In genomic region chr22:20422965-20423635, GRCh38 we compare ENCODE assay signal across 13 cellular contexts. TPM values are rescaled to one million over a fixed set of nuclear protein-coding genes. Genes with fewer than 3 reads are reported as not detected.
DNase-seq lines count a peak whose midpoint lies in the region; ATAC-seq lines count a peak whose summit lies in the region.
"Had no signal": no experiment of that assay in that cellular context is flagged by ENCODE, and none has a peak within 500 bp of the region (broad histone marks: within the 10 kb centered on the region; RNA-seq: fewer than 3 reads in every experiment).

No MANE protein-coding gene starts in this region.

- peak overlapping the region; percentile 16 for H3K9ac ChIP-seq in neuronal stem cell (ENCODE audit: low read depth, low read length, poor library complexity)

- DNase-seq in activated naive CD8-positive, alpha-beta T cell treated with anti-CD3 and anti-CD28 coated beads, Interleukin-2, amount 50 U/mL, for 24 hours: no peak
- DNase-seq in head of caudate nucleus: peak; percentile 78 to 98 (median 92)
- no peak for DNase-seq in neuronal stem cell (ENCODE audit: low spot score)
- DNase-seq in ACHN: no peak
- DNase-seq in stimulated activated CD4-positive, alpha-beta T cell treated with anti-CD3 and anti-CD28 coated beads, Interleukin-15, amount 100 ng/mL, for 24 hours: no peak
- DNase-seq: GF-D8, naive B cell, SJCRH30 had no signal

- no peak overlapping the region for H2BK120ac ChIP-seq in neuronal stem cell (ENCODE audit: low read depth, low read length)

- H4K8ac ChIP-seq in neuronal stem cell (ENCODE audit: low read depth, low read length): no peak overlapping the region

- peaks cover 0 to 17% (median 0%) of the 10 kb centered on the region in 3 experiments for H3K27me3 ChIP-seq in neuronal stem cell (ENCODE audit: control insufficient read depth in 3 of 3, insufficient read depth in 3 of 3, low read depth in 1 of 3, low read length in 3 of 3)
- H3K27me3 ChIP-seq: ascending aorta, SJCRH30 had no signal

- peak overlapping the region; percentile 9 for H2BK15ac ChIP-seq in neuronal stem cell (ENCODE audit: low read length)

- H3K27ac ChIP-seq in neuronal stem cell (replicated peaks; ENCODE audit: low read length): no peak overlapping the region
- H3K27ac ChIP-seq: A549, SJCRH30 had no signal

- no peaks in the 10 kb centered on the region for H3K9me3 Mint-ChIP-seq in activated naive CD8-positive, alpha-beta T cell (ENCODE audit: low read depth)
- H3K9me3 Mint-ChIP-seq in activated naive CD8-positive, alpha-beta T cell treated with anti-CD3 and anti-CD28 coated beads, Interleukin-2, amount 50 U/mL, for 24 hours: no peaks in the 10 kb centered on the region
- H3K9me3 Mint-ChIP-seq: naive B cell had no signal

- no peak for ATAC-seq in activated naive CD8-positive, alpha-beta T cell treated with anti-CD3 and anti-CD28 coated beads, Interleukin-2, amount 50 U/mL, for 24 hours
- ATAC-seq in esophagus mucosa (no peak), GM21528 (IDR thresholded peaks at IDR 0.05; ENCODE audit: low FRiP score, unreplicated experiment) (no peak)
- ATAC-seq: A549 had no signal

- H3K27ac Mint-ChIP-seq in activated naive CD8-positive, alpha-beta T cell: no peak overlapping the region
- H3K27ac Mint-ChIP-seq in activated naive CD8-positive, alpha-beta T cell treated with anti-CD3 and anti-CD28 coated beads, Interleukin-2, amount 50 U/mL, for 24 hours: no peak overlapping the region

- no peaks in the 10 kb centered on the region for H3K79me1 ChIP-seq in neuronal stem cell (ENCODE audit: low read depth, low read length)

- peaks cover 3% of the 10 kb centered on the region for H3K4me1 Mint-ChIP-seq in activated naive CD8-positive, alpha-beta T cell (ENCODE audit: low read depth)
- peaks cover 3% of the 10 kb centered on the region for H3K4me1 Mint-ChIP-seq in activated naive CD8-positive, alpha-beta T cell treated with anti-CD3 and anti-CD28 coated beads, Interleukin-2, amount 50 U/mL, for 24 hours

- peaks cover 7 to 22% of the 10 kb centered on the region in 2 donors for H3K4me1 ChIP-seq in neuronal stem cell (ENCODE audit: control insufficient read depth in 2 of 2, insufficient read depth in 1 of 2, low read depth in 1 of 2, low read length in 2 of 2)
- H3K4me1 ChIP-seq: A549, SJCRH30 had no signal

- no peak overlapping the region for H3K4me2 ChIP-seq in neuronal stem cell (ENCODE audit: insufficient read depth, low read length, poor library complexity, severe bottlenecking)
- H3K4me2 ChIP-seq: A549 had no signal

- H3K18ac ChIP-seq in neuronal stem cell (ENCODE audit: low read length): peak overlapping the region; percentile 79

- no CpG with 5 or more reads among the region's 15 CpGs for WGBS in neuronal stem cell (ENCODE audit: extremely low coverage in 2 of 2, insufficient read length in 2 of 2, insufficient replicate concordance in 1 of 2), 2 donors

- no peak overlapping the region for H2BK5ac ChIP-seq in neuronal stem cell (ENCODE audit: low read length)

- H2AFZ ChIP-seq in neuronal stem cell (ENCODE audit: low read length): no peak overlapping the region

- intact Hi-C loops in head of caudate nucleus (cut with DNase I): no loop called here

- no peak overlapping the region for H3K4ac ChIP-seq in neuronal stem cell (ENCODE audit: low read length)

- H2AK5ac ChIP-seq in neuronal stem cell (ENCODE audit: low read depth, low read length): peak overlapping the region; percentile 32

- peak overlapping the region; percentile 96 for H3K14ac ChIP-seq in neuronal stem cell (ENCODE audit: low read length)

- peaks cover 2 to 38% of the 10 kb centered on the region in 2 donors for H3K36me3 ChIP-seq in neuronal stem cell (replicated peaks in 1 of 2; ENCODE audit: control insufficient read depth in 2 of 2, insufficient read depth in 2 of 2, low read length in 2 of 2)

- peaks cover 7% of the 10 kb centered on the region for H3K27me3 Mint-ChIP-seq in activated naive CD8-positive, alpha-beta T cell
- peaks cover 20% of the 10 kb centered on the region for H3K27me3 Mint-ChIP-seq in activated naive CD8-positive, alpha-beta T cell treated with anti-CD3 and anti-CD28 coated beads, Interleukin-2, amount 50 U/mL, for 24 hours

- H3K4me3 Mint-ChIP-seq in activated naive CD8-positive, alpha-beta T cell: peak overlapping the region; percentile 73
- H3K4me3 Mint-ChIP-seq in activated naive CD8-positive, alpha-beta T cell treated with anti-CD3 and anti-CD28 coated beads, Interleukin-2, amount 50 U/mL, for 24 hours: no peak overlapping the region

- H3K9me3 ChIP-seq in neuronal stem cell (replicated peaks in 1 of 2; ENCODE audit: control insufficient read depth in 2 of 2, insufficient read depth in 1 of 2, low read depth in 1 of 2, low read length in 2 of 2): peaks cover 0 to 2% of the 10 kb centered on the region in 2 donors
- H3K9me3 ChIP-seq: A549, ascending aorta, SJCRH30 had no signal

- H3K23ac ChIP-seq in neuronal stem cell (ENCODE audit: low read depth, low read length, poor library complexity): peak overlapping the region; percentile 90

- peak overlapping the region; percentile 7 for H2BK12ac ChIP-seq in neuronal stem cell (ENCODE audit: low read length)

- in situ Hi-C loops in ACHN (cut with HindIII; ENCODE audit: low pct_ligation_motif_present, low pct_unique_long_range_greater_than_20kb, low sequenced_read_pairs): no loop called here

- H4K91ac ChIP-seq in neuronal stem cell (ENCODE audit: low read depth, low read length, poor library complexity): no peak overlapping the region

- H3K36me3 Mint-ChIP-seq in activated naive CD8-positive, alpha-beta T cell: no peaks in the 10 kb centered on the region
- no peaks in the 10 kb centered on the region for H3K36me3 Mint-ChIP-seq in activated naive CD8-positive, alpha-beta T cell treated with anti-CD3 and anti-CD28 coated beads, Interleukin-2, amount 50 U/mL, for 24 hours (ENCODE audit: low read depth)
- H3K36me3 Mint-ChIP-seq: naive B cell had no signal

- H3K4me3 ChIP-seq in neuronal stem cell (ENCODE audit: low read length in 2 of 2): no peak overlapping the region
- H3K4me3 ChIP-seq: A549, SJCRH30 had no signal

RNA-seq across cellular contexts. Expression of gene SCARF2, which starts 14.5 kb away (rescaled TPM):
- polyA plus RNA-seq in neuronal stem cell (2013, experiment 1 of 2): 3.7 TPM
- polyA plus RNA-seq in neuronal stem cell (2013, experiment 2 of 2): 2.8 TPM
- total RNA-seq in esophagus mucosa: 0.48 TPM

RNA-seq across cellular contexts. Expression of gene ZNF74, which starts 29.1 kb away (rescaled TPM):
- polyA plus RNA-seq in neuronal stem cell (2013, experiment 1 of 2): 20.1 TPM
- polyA plus RNA-seq in neuronal stem cell (2013, experiment 2 of 2): 20.2 TPM
- total RNA-seq in esophagus mucosa: 4.6 TPM

Comparison
In these comparisons a context has a peak if more than half of its experiments do, and no peak if none do; other contexts are left out.
1. DNase-seq: peak in head of caudate nucleus (42 of 42); none in activated naive CD8-positive, alpha-beta T cell treated with anti-CD3 and anti-CD28 coated beads, Interleukin-2, amount 50 U/mL, for 24 hours (single experiment), neuronal stem cell (single experiment), ACHN (single experiment) and stimulated activated CD4-positive, alpha-beta T cell treated with anti-CD3 and anti-CD28 coated beads, Interleukin-15, amount 100 ng/mL, for 24 hours (single experiment).